ENCODE assay signal across 2 cellular contexts in genomic region chr2:3581367-3582262, GRCh38.
A peak's percentile ranks its signal among the peaks of the same experiment; 100 is the strongest.
TF ChIP-seq lines count a peak whose summit lies in the region.

No MANE protein-coding gene starts in this region.

TF ChIP-seq in GM23338, 12 proteins besides CTCF, POLR2A, EP300 and RAD21:
- TF ChIP-seq POLR2AphosphoS5 (IDR thresholded peaks at IDR 0.05; ENCODE audit: low read depth) (no peak; the same call in 1 of the 2 replicates), JUNB (IDR thresholded peaks at IDR 0.05; ENCODE audit: unreplicated experiment) (no peak), REST (IDR thresholded peaks at IDR 0.05; ENCODE audit: unreplicated experiment) (no peak), EZH2 (IDR thresholded peaks at IDR 0.05; ENCODE audit: low read depth, unreplicated experiment) (no peak), ZNF331 (CRISPR knock-in tag; IDR thresholded peaks at IDR 0.05; ENCODE audit: low read depth) (no peak)
- TF ChIP-seq, protein P1, sequence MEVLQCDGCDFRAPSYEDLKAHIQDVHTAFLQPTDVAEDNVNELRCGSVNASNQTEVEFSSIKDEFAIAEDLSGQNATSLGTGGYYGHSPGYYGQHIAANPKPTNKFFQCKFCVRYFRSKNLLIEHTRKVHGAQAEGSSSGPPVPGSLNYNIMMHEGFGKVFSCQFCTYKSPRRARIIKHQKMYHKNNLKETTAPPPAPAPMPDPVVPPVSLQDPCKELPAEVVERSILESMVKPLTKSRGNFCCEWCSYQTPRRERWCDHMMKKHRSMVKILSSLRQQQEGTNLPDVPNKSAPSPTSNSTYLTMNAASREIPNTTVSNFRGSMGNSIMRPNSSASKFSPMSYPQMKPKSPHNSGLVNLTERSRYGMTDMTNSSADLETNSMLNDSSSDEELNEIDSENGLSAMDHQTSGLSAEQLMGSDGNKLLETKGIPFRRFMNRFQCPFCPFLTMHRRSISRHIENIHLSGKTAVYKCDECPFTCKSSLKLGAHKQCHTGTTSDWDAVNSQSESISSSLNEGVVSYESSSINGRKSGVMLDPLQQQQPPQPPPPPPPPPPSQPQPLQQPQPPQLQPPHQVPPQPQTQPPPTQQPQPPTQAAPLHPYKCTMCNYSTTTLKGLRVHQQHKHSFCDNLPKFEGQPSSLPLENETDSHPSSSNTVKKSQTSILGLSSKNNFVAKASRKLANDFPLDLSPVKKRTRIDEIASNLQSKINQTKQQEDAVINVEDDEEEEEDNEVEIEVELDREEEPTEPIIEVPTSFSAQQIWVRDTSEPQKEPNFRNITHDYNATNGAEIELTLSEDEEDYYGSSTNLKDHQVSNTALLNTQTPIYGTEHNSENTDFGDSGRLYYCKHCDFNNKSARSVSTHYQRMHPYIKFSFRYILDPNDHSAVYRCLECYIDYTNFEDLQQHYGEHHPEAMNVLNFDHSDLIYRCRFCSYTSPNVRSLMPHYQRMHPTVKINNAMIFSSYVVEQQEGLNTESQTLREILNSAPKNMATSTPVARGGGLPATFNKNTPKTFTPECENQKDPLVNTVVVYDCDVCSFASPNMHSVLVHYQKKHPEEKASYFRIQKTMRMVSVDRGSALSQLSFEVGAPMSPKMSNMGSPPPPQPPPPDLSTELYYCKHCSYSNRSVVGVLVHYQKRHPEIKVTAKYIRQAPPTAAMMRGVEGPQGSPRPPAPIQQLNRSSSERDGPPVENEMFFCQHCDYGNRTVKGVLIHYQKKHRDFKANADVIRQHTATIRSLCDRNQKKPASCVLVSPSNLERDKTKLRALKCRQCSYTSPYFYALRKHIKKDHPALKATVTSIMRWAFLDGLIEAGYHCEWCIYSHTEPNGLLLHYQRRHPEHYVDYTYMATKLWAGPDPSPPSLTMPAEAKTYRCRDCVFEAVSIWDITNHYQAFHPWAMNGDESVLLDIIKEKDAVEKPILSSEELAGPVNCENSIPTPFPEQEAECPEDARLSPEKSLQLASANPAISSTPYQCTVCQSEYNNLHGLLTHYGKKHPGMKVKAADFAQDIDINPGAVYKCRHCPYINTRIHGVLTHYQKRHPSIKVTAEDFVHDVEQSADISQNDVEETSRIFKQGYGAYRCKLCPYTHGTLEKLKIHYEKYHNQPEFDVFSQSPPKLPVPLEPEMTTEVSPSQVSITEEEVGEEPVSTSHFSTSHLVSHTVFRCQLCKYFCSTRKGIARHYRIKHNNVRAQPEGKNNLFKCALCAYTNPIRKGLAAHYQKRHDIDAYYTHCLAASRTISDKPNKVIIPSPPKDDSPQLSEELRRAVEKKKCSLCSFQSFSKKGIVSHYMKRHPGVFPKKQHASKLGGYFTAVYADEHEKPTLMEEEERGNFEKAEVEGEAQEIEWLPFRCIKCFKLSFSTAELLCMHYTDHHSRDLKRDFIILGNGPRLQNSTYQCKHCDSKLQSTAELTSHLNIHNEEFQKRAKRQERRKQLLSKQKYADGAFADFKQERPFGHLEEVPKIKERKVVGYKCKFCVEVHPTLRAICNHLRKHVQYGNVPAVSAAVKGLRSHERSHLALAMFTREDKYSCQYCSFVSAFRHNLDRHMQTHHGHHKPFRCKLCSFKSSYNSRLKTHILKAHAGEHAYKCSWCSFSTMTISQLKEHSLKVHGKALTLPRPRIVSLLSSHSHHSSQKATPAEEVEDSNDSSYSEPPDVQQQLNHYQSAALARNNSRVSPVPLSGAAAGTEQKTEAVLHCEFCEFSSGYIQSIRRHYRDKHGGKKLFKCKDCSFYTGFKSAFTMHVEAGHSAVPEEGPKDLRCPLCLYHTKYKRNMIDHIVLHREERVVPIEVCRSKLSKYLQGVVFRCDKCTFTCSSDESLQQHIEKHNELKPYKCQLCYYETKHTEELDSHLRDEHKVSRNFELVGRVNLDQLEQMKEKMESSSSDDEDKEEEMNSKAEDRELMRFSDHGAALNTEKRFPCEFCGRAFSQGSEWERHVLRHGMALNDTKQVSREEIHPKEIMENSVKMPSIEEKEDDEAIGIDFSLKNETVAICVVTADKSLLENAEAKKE (CRISPR knock-in tag; IDR thresholded peaks at IDR 0.05): no peak

TF ChIP-seq in SK-N-SH treated with all-trans-retinoic acid at 6 μM for 48 hours, 23 proteins besides CTCF, POLR2A, EP300 and RAD21:
- TF ChIP-seq, protein P2, sequence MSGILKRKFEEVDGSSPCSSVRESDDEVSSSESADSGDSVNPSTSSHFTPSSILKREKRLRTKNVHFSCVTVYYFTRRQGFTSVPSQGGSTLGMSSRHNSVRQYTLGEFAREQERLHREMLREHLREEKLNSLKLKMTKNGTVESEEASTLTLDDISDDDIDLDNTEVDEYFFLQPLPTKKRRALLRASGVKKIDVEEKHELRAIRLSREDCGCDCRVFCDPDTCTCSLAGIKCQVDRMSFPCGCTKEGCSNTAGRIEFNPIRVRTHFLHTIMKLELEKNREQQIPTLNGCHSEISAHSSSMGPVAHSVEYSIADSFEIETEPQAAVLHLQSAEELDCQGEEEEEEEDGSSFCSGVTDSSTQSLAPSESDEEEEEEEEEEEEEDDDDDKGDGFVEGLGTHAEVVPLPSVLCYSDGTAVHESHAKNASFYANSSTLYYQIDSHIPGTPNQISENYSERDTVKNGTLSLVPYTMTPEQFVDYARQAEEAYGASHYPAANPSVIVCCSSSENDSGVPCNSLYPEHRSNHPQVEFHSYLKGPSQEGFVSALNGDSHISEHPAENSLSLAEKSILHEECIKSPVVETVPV (CRISPR knock-in tag; IDR thresholded peaks at IDR 0.05): 0 out of 2 replicates have a peak, but pooled peaks have one; percentile 30
- TF ChIP-seq CREB5 (CRISPR knock-in tag; IDR thresholded peaks at IDR 0.05; ENCODE audit: low read depth) (peak; percentile 10; the same call in 1 of the 2 replicates), OSR1 (CRISPR knock-in tag; IDR thresholded peaks at IDR 0.05) (no peak)
TF ChIP-seq in SK-N-SH treated with all-trans-retinoic acid at 6 μM for 48 hours: peak in this region for 2.
